Comparison of ENCODE assay signal across 1 cellular context in the genomic region with DNA sequence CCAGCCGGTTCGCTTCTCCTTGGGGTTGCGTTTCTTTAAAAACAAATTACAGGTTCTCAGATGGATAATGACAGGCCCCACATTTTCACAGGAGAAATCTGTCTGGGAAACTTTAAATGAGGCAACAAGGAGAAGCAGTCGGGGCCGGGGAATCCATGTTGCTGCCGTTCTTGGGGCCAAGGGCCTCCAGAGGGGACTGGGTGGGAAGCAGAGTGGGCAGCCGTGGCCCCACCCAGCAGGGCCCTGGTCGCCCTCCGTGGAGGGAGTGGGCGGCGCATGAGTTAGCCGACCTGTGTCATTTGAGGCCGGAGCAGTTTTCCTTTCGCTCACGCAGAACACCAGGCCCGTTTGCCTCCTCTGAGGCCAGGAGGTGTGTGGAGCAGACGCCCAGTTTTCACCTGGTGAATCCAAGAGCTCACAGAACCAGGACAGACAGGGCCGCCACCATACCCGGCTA.
TF ChIP-seq lines count a peak whose summit lies in the region.

No MANE protein-coding gene starts in this region.

TF ChIP-seq in K562, 482 proteins besides CTCF, POLR2A, EP300 and RAD21 (continued from another document):
- TF ChIP-seq, protein P1, sequence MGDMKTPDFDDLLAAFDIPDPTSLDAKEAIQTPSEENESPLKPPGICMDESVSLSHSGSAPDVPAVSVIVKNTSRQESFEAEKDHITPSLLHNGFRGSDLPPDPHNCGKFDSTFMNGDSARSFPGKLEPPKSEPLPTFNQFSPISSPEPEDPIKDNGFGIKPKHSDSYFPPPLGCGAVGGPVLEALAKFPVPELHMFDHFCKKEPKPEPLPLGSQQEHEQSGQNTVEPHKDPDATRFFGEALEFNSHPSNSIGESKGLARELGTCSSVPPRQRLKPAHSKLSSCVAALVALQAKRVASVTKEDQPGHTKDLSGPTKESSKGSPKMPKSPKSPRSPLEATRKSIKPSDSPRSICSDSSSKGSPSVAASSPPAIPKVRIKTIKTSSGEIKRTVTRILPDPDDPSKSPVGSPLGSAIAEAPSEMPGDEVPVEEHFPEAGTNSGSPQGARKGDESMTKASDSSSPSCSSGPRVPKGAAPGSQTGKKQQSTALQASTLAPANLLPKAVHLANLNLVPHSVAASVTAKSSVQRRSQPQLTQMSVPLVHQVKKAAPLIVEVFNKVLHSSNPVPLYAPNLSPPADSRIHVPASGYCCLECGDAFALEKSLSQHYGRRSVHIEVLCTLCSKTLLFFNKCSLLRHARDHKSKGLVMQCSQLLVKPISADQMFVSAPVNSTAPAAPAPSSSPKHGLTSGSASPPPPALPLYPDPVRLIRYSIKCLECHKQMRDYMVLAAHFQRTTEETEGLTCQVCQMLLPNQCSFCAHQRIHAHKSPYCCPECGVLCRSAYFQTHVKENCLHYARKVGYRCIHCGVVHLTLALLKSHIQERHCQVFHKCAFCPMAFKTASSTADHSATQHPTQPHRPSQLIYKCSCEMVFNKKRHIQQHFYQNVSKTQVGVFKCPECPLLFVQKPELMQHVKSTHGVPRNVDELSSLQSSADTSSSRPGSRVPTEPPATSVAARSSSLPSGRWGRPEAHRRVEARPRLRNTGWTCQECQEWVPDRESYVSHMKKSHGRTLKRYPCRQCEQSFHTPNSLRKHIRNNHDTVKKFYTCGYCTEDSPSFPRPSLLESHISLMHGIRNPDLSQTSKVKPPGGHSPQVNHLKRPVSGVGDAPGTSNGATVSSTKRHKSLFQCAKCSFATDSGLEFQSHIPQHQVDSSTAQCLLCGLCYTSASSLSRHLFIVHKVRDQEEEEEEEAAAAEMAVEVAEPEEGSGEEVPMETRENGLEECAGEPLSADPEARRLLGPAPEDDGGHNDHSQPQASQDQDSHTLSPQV (IDR thresholded peaks at IDR 0.05), result peak; percentile 51; the same call in 1 of the 2 replicates
